10 cellular contexts compared by ENCODE assay signal in the genomic region with DNA sequence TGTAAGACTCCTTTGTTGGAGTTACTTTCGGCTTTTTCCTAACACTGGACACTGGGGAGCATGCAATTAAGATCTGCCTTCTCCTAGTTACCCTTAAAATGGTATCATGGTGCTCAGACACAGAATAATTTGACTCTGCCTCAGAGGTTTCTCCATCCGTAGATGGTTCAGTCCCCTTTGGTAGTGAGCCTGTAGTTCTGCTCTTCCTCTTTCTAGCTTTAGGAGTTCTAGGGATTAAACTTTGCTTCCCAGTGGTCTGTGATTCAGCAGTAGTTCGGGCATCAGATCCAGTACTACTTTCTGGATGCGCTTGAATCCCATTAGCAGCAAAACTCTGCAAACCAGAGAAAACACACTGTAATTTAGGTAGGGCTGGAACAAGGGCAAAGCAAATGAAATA. TPM values are rescaled to one million over a fixed set of nuclear protein-coding genes. Genes with fewer than 3 reads are reported as not detected.
A peak's percentile ranks its signal among the peaks of the same experiment; 100 is the strongest.
DNase-seq lines count a peak whose midpoint lies in the region; ATAC-seq, FAIRE-seq and TF ChIP-seq lines count a peak whose summit lies in the region.
"Had no signal": no experiment of that assay in that cellular context is flagged by ENCODE, and none has a peak within 500 bp of the region (broad histone marks: within the 10 kb centered on the region; RNA-seq: fewer than 3 reads in every experiment).

No MANE protein-coding gene starts in this region.

- H3K9me3 Mint-ChIP-seq in activated naive CD8-positive, alpha-beta T cell treated with anti-CD3 and anti-CD28 coated beads, Interleukin-2, amount 50 U/mL, for 24 hours, result no peaks in the 10 kb centered on the region
- H3K9me3 Mint-ChIP-seq in naive B cell, result no peaks in the 10 kb centered on the region

- H3K4me3 Mint-ChIP-seq in activated naive CD8-positive, alpha-beta T cell treated with anti-CD3 and anti-CD28 coated beads, Interleukin-2, amount 50 U/mL, for 24 hours, result peak overlapping the region; percentile 95
- H3K4me3 Mint-ChIP-seq in naive B cell, result peak overlapping the region; percentile 91 to 100 (median 96)

- ATAC-seq in activated naive CD8-positive, alpha-beta T cell treated with anti-CD3 and anti-CD28 coated beads, Interleukin-2, amount 50 U/mL, for 24 hours, result no peak
- ATAC-seq in naive B cell (ENCODE audit: low read depth in 2 of 2) (no peak), left lobe of liver (no peak)

- peaks cover 31 to 53% (median 40%) of the 10 kb centered on the region in 10 experiments for H3K4me1 ChIP-seq in BLaER1 treated with 17β-estradiol and CSF1 and Interleukin-3, amounts not matched to agents 10 nM and 100 nM
- peaks cover 4% of the 10 kb centered on the region for H3K4me1 ChIP-seq in HUES48 (ENCODE audit: control insufficient read depth, insufficient read depth, low read length)

- no peaks in the 10 kb centered on the region for H3K9me3 ChIP-seq in BLaER1 treated with 17β-estradiol and CSF1 and Interleukin-3, amounts not matched to agents 10 nM and 100 nM (replicated peaks in 1 of 11)
- no peaks in the 10 kb centered on the region for H3K9me3 ChIP-seq in HUES48 (ENCODE audit: control insufficient read depth, insufficient read depth, low read length)

- no peak for FAIRE-seq in D721Med (lab: Jason Lieb, UNC)
- FAIRE-seq: GM18507 had no signal

- H3K9ac ChIP-seq in BLaER1 treated with 17β-estradiol and CSF1 and Interleukin-3, amounts not matched to agents 10 nM and 100 nM, result peak overlapping the region; percentile 86 to 97 (median 94); a peak in 21 of 22 replicates
- H3K9ac ChIP-seq in HUES48 (ENCODE audit: low read depth, low read length), result no peak overlapping the region

- peak overlapping the region in 6 of 11 experiments; percentile 88 to 94 (median 92); a peak in 9 of 22 replicates for H3K27ac ChIP-seq in BLaER1 treated with 17β-estradiol and CSF1 and Interleukin-3, amounts not matched to agents 10 nM and 100 nM
- no peak overlapping the region for H3K27ac ChIP-seq in HUES48 (ENCODE audit: low read depth, low read length)

- peaks cover 51% of the 10 kb centered on the region for H3K4me1 Mint-ChIP-seq in activated naive CD8-positive, alpha-beta T cell treated with anti-CD3 and anti-CD28 coated beads, Interleukin-2, amount 50 U/mL, for 24 hours
- peaks cover 33 to 45% (median 40%) of the 10 kb centered on the region in 3 donors for H3K4me1 Mint-ChIP-seq in naive B cell

- no peak for TF ChIP-seq CTCF in D721Med (IDR thresholded peaks at IDR 0.05; ENCODE audit: insufficient read depth, missing control alignments)

- peaks cover 44% of the 10 kb centered on the region for H3K36me3 Mint-ChIP-seq in activated naive CD8-positive, alpha-beta T cell treated with anti-CD3 and anti-CD28 coated beads, Interleukin-2, amount 50 U/mL, for 24 hours (ENCODE audit: low read depth)
- peaks cover 23 to 28% of the 10 kb centered on the region in 2 donors for H3K36me3 Mint-ChIP-seq in naive B cell

- no peaks in the 10 kb centered on the region for H3K27me3 ChIP-seq in BLaER1 treated with 17β-estradiol and CSF1 and Interleukin-3, amounts not matched to agents 10 nM and 100 nM
- H3K27me3 ChIP-seq in HUES48 (ENCODE audit: control insufficient read depth, insufficient read depth, low read length), result no peaks in the 10 kb centered on the region

- no peaks in the 10 kb centered on the region for H3K27me3 Mint-ChIP-seq in activated naive CD8-positive, alpha-beta T cell treated with anti-CD3 and anti-CD28 coated beads, Interleukin-2, amount 50 U/mL, for 24 hours
- H3K27me3 Mint-ChIP-seq in naive B cell, result no peaks in the 10 kb centered on the region

- H3K36me3 ChIP-seq in BLaER1 treated with 17β-estradiol and CSF1 and Interleukin-3, amounts not matched to agents 10 nM and 100 nM, result peaks cover 46 to 60% (median 56%) of the 10 kb centered on the region in 11 experiments
- peaks cover 52% of the 10 kb centered on the region for H3K36me3 ChIP-seq in HUES48 (ENCODE audit: control insufficient read depth, insufficient read depth, low read length)

- H3K4me2 ChIP-seq in BLaER1 treated with 17β-estradiol and CSF1 and Interleukin-3, amounts not matched to agents 10 nM and 100 nM, result peak overlapping the region; percentile 82 to 97 (median 93)

- no peak for DNase-seq in activated naive CD8-positive, alpha-beta T cell treated with anti-CD3 and anti-CD28 coated beads, Interleukin-2, amount 50 U/mL, for 24 hours
- DNase-seq in naive B cell, result no peak
- DNase-seq in left lobe of liver (ENCODE audit: low spot score), result no peak
- no peak for DNase-seq in NCI-H187 (lab: John Stamatoyannopoulos, UW)
- DNase-seq in stimulated activated CD4-positive, alpha-beta T cell treated with anti-CD3 and anti-CD28 coated beads, Interleukin-1b, Interleukin-23, amount 100 ng/mL, for 48 hours, result no peak
- DNase-seq in D721Med (ENCODE audit: insufficient read length, low spot score), result no peak
- DNase-seq: activated effector memory CD4-positive, alpha-beta T cell treated with anti-CD3 and anti-CD28 coated beads, Interleukin-2, amount 50 U/mL, for 16 hours had no signal

- peak overlapping the region; percentile 87 to 98 (median 94) for H3K4me3 ChIP-seq in BLaER1 treated with 17β-estradiol and CSF1 and Interleukin-3, amounts not matched to agents 10 nM and 100 nM
- 0 out of 2 replicates have a peak overlapping the region, but pooled peaks have one; percentile 96 for H3K4me3 ChIP-seq in HUES48 (ENCODE audit: low read depth, low read length)

- peak overlapping the region; percentile 98 for H3K27ac Mint-ChIP-seq in activated naive CD8-positive, alpha-beta T cell treated with anti-CD3 and anti-CD28 coated beads, Interleukin-2, amount 50 U/mL, for 24 hours
- H3K27ac Mint-ChIP-seq in naive B cell, result peak overlapping the region in 5 of 6 donors; percentile 75 to 99 (median 99)

- H4K20me1 ChIP-seq in BLaER1 treated with 17β-estradiol and CSF1 and Interleukin-3, amounts not matched to agents 10 nM and 100 nM, result peaks cover 20 to 59% (median 54%) of the 10 kb centered on the region in 11 experiments; a peak in 20 of 22 replicates

RNA-seq across cellular contexts. Expression of a gene that starts 1.5 kb away (rescaled TPM):
- polyA plus RNA-seq in naive B cell (ENCODE audit: low read depth in 6 of 6), result 10 to 100 TPM; 71.1 to 87.9 (median 83.6) TPM
- total RNA-seq in left lobe of liver, result 11.8 TPM

RNA-seq across cellular contexts. Expression of a gene that starts 31.7 kb away (rescaled TPM):
- polyA plus RNA-seq in naive B cell (ENCODE audit: low read depth in 6 of 6), result 10 to 100 TPM in 2 of 6 donors, 1 to 10 TPM in 4; 5.9 to 13.6 (median 9.7) TPM
- 27.8 TPM for total RNA-seq in left lobe of liver
